Comparison of ENCODE assay signal across 8 cellular contexts in the genomic region with DNA sequence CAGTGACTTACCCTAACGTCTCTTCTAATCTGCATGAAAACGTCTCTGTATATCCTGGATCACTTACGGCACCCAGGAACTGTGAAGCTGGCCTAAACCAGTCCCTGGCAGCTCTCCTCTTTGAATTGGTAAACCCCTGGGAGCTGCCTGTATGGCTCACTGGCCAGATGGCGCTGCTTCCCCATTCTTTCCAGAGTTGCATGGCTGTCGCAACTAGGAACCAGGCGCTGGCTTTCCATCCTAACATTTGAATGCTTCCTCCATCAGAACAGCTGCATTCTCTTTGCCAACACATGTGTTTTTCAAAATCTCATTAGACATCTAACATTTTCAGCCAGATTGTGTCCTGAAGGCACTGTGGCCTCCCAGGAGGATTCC. TPM values are rescaled to one million over a fixed set of nuclear protein-coding genes. Genes with fewer than 3 reads are reported as not detected.
A peak's percentile ranks its signal among the peaks of the same experiment; 100 is the strongest.
DNase-seq lines count a peak whose midpoint lies in the region; ATAC-seq and TF ChIP-seq lines count a peak whose summit lies in the region.

No MANE protein-coding gene starts in this region.

- H3K36me3 ChIP-seq in fibroblast of lung (ENCODE audit: control insufficient read depth, insufficient read depth, low read length): no peaks in the 10 kb centered on the region

- H2AFZ ChIP-seq in fibroblast of lung (ENCODE audit: low read length): no peak overlapping the region

- no peak overlapping the region for H3K27ac ChIP-seq in fibroblast of lung (ENCODE audit: insufficient read depth, low read length)

- H3K79me2 ChIP-seq in fibroblast of lung (ENCODE audit: control insufficient read depth, insufficient read depth, low read length): no peaks in the 10 kb centered on the region

- no peak overlapping the region for H3K4me2 ChIP-seq in fibroblast of lung (ENCODE audit: extremely low read depth, insufficient read depth, low read length)

- H3K4me3 ChIP-seq in fibroblast of lung (replicated peaks in 1 of 4; ENCODE audit: control extremely low read depth in 1 of 4, insufficient read depth in 1 of 4, low read depth in 3 of 4, low read length in 4 of 4): no peak overlapping the region

- no peak overlapping the region for H3K9ac ChIP-seq in fibroblast of lung (ENCODE audit: insufficient read depth, low read length)

- peak overlapping the region; percentile 68 for H3K27ac Mint-ChIP-seq in stimulated activated naive B cell treated with anti-CD40 and anti-IgM and Interleukin-4, amounts not matched to agents 10 μg/mL and 1 μg/mL and 100 μg/mL, for 72 hours

- H3K36me3 Mint-ChIP-seq in stimulated activated naive B cell treated with anti-CD40 and anti-IgM and Interleukin-4, amounts not matched to agents 10 μg/mL and 1 μg/mL and 100 μg/mL, for 72 hours: no peaks in the 10 kb centered on the region

- H3K9me3 Mint-ChIP-seq in stimulated activated naive B cell treated with anti-CD40 and anti-IgM and Interleukin-4, amounts not matched to agents 10 μg/mL and 1 μg/mL and 100 μg/mL, for 72 hours: no peaks in the 10 kb centered on the region

- no peaks in the 10 kb centered on the region for H3K27me3 Mint-ChIP-seq in stimulated activated naive B cell treated with anti-CD40 and anti-IgM and Interleukin-4, amounts not matched to agents 10 μg/mL and 1 μg/mL and 100 μg/mL, for 72 hours

- H3K9me3 ChIP-seq in fibroblast of lung (ENCODE audit: control insufficient read depth, insufficient read depth, low read depth, low read length): no peaks in the 10 kb centered on the region

- TF ChIP-seq CTCF in fibroblast of lung (conservative IDR thresholded peaks at IDR 0.05 in 1 of 2, IDR thresholded peaks at IDR 0.05 in 1 of 2; ENCODE audit: low read depth in 1 of 2, low read length in 2 of 2): peak in 1 of 2 donors; percentile 38

- H3K27me3 ChIP-seq in fibroblast of lung (ENCODE audit: control insufficient read depth, insufficient read depth, low read length): no peaks in the 10 kb centered on the region

- H3K4me3 Mint-ChIP-seq in stimulated activated naive B cell treated with anti-CD40 and anti-IgM and Interleukin-4, amounts not matched to agents 10 μg/mL and 1 μg/mL and 100 μg/mL, for 72 hours: peak overlapping the region; percentile 23 to 78

- peaks cover under 1% of the 10 kb centered on the region for H4K20me1 ChIP-seq in fibroblast of lung (ENCODE audit: control insufficient read depth, extremely low read depth, insufficient read depth, low read length)

- DNase-seq in DMS53 (lab: John Stamatoyannopoulos, UW): peak; percentile 5
- no peak for DNase-seq in DMS53 treated with DMSO at 0.1 percent for 48 hours (lab: John Stamatoyannopoulos, UW; ENCODE audit: unreplicated experiment)
- peak; percentile 95 for DNase-seq in NCI-H748 treated with DMSO at 0.1 percent for 48 hours (lab: John Stamatoyannopoulos, UW)
- peak; percentile 26 to 49 for DNase-seq in fibroblast of lung (ENCODE audit: low read depth in 2 of 2)
- DNase-seq in stimulated activated naive B cell treated with anti-CD40 and anti-IgM and Interleukin-4, amounts not matched to agents 10 μg/mL and 1 μg/mL and 100 μg/mL, for 72 hours: no peak
- DNase-seq in mesenteric fat pad (ENCODE audit: low spot score): no peak

- no peaks in the 10 kb centered on the region for H3K4me1 ChIP-seq in fibroblast of lung (ENCODE audit: control insufficient read depth, extremely low read depth, insufficient read depth, low read length)

- H3K4me1 Mint-ChIP-seq in stimulated activated naive B cell treated with anti-CD40 and anti-IgM and Interleukin-4, amounts not matched to agents 10 μg/mL and 1 μg/mL and 100 μg/mL, for 72 hours: peaks cover 36 to 47% of the 10 kb centered on the region in 2 donors

- peak; percentile 24 for ATAC-seq in HG03045 (IDR thresholded peaks at IDR 0.05; ENCODE audit: unreplicated experiment)
- no peak for ATAC-seq in stimulated activated naive B cell treated with anti-CD40 and anti-IgM and Interleukin-4, amounts not matched to agents 10 μg/mL and 1 μg/mL and 100 μg/mL, for 72 hours (replicated peaks)
- no peak for ATAC-seq in GM18498 (IDR thresholded peaks at IDR 0.05; ENCODE audit: unreplicated experiment)

RNA-seq across cellular contexts. Expression of a gene that starts 8.0 kb away (rescaled TPM):
- total RNA-seq in fibroblast of lung (not detected in 2 replicates), mesenteric fat pad (not detected)
- polyA plus RNA-seq in fibroblast of lung: not detected in 2 replicates
- polyA plus RNA-seq in fibroblast of lung (2012): 1.5 TPM in 1 of 2 replicates, not detected in the other
- polyA minus RNA-seq in fibroblast of lung (ENCODE audit: low replicate concordance): not detected in 2 replicates

Comparison
In these comparisons a context has a peak if more than half of its experiments do, and no peak if none do; other contexts are left out.
1. DNase-seq: peak in DMS53 (single experiment), NCI-H748 treated with DMSO at 0.1 percent for 48 hours (single experiment) and fibroblast of lung (2 of 2); none in DMS53 treated with DMSO at 0.1 percent for 48 hours (single experiment), stimulated activated naive B cell treated with anti-CD40 and anti-IgM and Interleukin-4, amounts not matched to agents 10 μg/mL and 1 μg/mL and 100 μg/mL, for 72 hours (single experiment) and mesenteric fat pad (single experiment).